ENCODE assay signal across 30 cellular contexts in genomic region chr16:24118126-24118821, GRCh38.
A peak's percentile ranks its signal among the peaks of the same experiment; 100 is the strongest.
DNase-seq lines count a peak whose midpoint lies in the region; ATAC-seq and TF ChIP-seq lines count a peak whose summit lies in the region.
"Had no signal": no experiment of that assay in that cellular context is flagged by ENCODE, and none has a peak within 500 bp of the region (broad histone marks: within the 10 kb centered on the region; RNA-seq: fewer than 3 reads in every experiment).

No MANE protein-coding gene starts in this region.

- no peaks in the 10 kb centered on the region for H3K27me3 ChIP-seq in CD4-positive, CD25-positive, alpha-beta regulatory T cell (ENCODE audit: control insufficient read depth, insufficient read depth, low read length)
- H3K27me3 ChIP-seq in heart right ventricle (peaks cover 0 to 3% (median 0%) of the 10 kb centered on the region in 7 donors), neural progenitor cell (peaks cover 52% of the 10 kb centered on the region), lower lobe of right lung (ENCODE audit: low read depth) (no peaks in the 10 kb centered on the region)
- H3K27me3 ChIP-seq: adrenal gland, BLaER1, spleen had no signal

- H4K20me1 ChIP-seq in neural progenitor cell (ENCODE audit: low read depth) = peaks cover 15% of the 10 kb centered on the region
- H4K20me1 ChIP-seq: BLaER1 had no signal

- H3K27ac ChIP-seq in CD4-positive, CD25-positive, alpha-beta regulatory T cell (ENCODE audit: insufficient read depth, low read length, poor library complexity, severe bottlenecking) = no peak overlapping the region
- peak overlapping the region in 6 of 10 donors; percentile 3 to 70 (median 46) for H3K27ac ChIP-seq in heart right ventricle
- no peak overlapping the region for H3K27ac ChIP-seq in neural progenitor cell
- H3K27ac ChIP-seq in lower lobe of right lung = no peak overlapping the region
- H3K27ac ChIP-seq: adrenal gland, BLaER1, epithelial cell of prostate, HL-60, PC-9, spleen, VCaP had no signal

- 39 to 41% methylated on average over 7 of the region's 7 CpGs for WGBS in heart right ventricle, 2 donors

- no peaks in the 10 kb centered on the region for H3K27me3 Mint-ChIP-seq in CD4-positive, CD25-positive, alpha-beta regulatory T cell
- no peaks in the 10 kb centered on the region for H3K27me3 Mint-ChIP-seq in T-helper 17 cell
- peaks cover 11% of the 10 kb centered on the region for H3K27me3 Mint-ChIP-seq in neural progenitor cell (ENCODE audit: insufficient read depth, low read depth)
- peaks cover 45% of the 10 kb centered on the region for H3K27me3 Mint-ChIP-seq in mesothelial cell of epicardium (ENCODE audit: low read depth)
- H3K27me3 Mint-ChIP-seq: naive thymus-derived CD4-positive, alpha-beta T cell had no signal

- H3K4me1 Mint-ChIP-seq in CD4-positive, CD25-positive, alpha-beta regulatory T cell = peaks cover 0 to 6% (median 3%) of the 10 kb centered on the region in 4 donors
- peaks cover 16% of the 10 kb centered on the region for H3K4me1 Mint-ChIP-seq in T-helper 17 cell
- H3K4me1 Mint-ChIP-seq in neural progenitor cell = peaks cover 9% of the 10 kb centered on the region
- H3K4me1 Mint-ChIP-seq in mesothelial cell of epicardium = no peaks in the 10 kb centered on the region

- peaks cover 0 to 5% (median 2%) of the 10 kb centered on the region in 7 donors for H3K9me3 Mint-ChIP-seq in CD4-positive, CD25-positive, alpha-beta regulatory T cell
- H3K9me3 Mint-ChIP-seq in neural progenitor cell (peaks cover 4% of the 10 kb centered on the region), mesothelial cell of epicardium (peaks cover 4% of the 10 kb centered on the region)
- H3K9me3 Mint-ChIP-seq: naive thymus-derived CD4-positive, alpha-beta T cell had no signal

- peak overlapping the region in 2 of 3 donors; percentile 14 to 80 for H3K27ac Mint-ChIP-seq in CD4-positive, CD25-positive, alpha-beta regulatory T cell
- H3K27ac Mint-ChIP-seq in T-helper 17 cell = peak overlapping the region; percentile 37
- H3K27ac Mint-ChIP-seq in neural progenitor cell = peak overlapping the region; percentile 35
- no peak overlapping the region for H3K27ac Mint-ChIP-seq in mesothelial cell of epicardium
- H3K27ac Mint-ChIP-seq: brain had no signal

- no peak for DNase-seq in CD4-positive, CD25-positive, alpha-beta regulatory T cell
- DNase-seq in T-helper 17 cell = no peak
- peak in 1 of 2 donors; percentile 16 for DNase-seq in heart right ventricle
- DNase-seq in neural progenitor cell (ENCODE audit: low spot score) = no peak
- no peak for DNase-seq in NCI-H345 (lab: John Stamatoyannopoulos, UW)
- no peak for DNase-seq in mesothelial cell of epicardium (ENCODE audit: low spot score in 2 of 2, unreplicated experiment in 2 of 2)
- DNase-seq in lower lobe of right lung = no peak
- DNase-seq: ACHN; activated CD4-positive, alpha-beta T cell treated with anti-CD3 and anti-CD28 coated beads for 48 hours; activated naive CD4-positive, alpha-beta T cell; activated T-cell treated with anti-CD3 and anti-CD28 coated beads, Interleukin-2, amount 50 U/mL, for 48 hours; adrenal gland; Caco-2; DMS79; effector CD4-positive, alpha-beta T cell; glutamatergic neuron; left colon; naive thymus-derived CD4-positive, alpha-beta T cell; NCI-H146; NK-92 treated with Interleukin-12 subunit alpha and Interleukin-12 subunit beta, amount 100 ng/mL, for 24 hours; PC-9; SHP77; spleen; stimulated activated CD4-positive, alpha-beta T cell treated with anti-CD3 and anti-CD28 coated beads, Interleukin-2, amount 100 ng/mL, for 48 hours had no signal

- H3K79me2 ChIP-seq in neural progenitor cell (ENCODE audit: low read depth) = no peaks in the 10 kb centered on the region

- TF ChIP-seq CTCF in heart right ventricle (IDR thresholded peaks at IDR 0.05) (no peak), neural progenitor cell (IDR thresholded peaks at IDR 0.05) (no peak), mesothelial cell of epicardium (IDR thresholded peaks at IDR 0.05; ENCODE audit: unreplicated experiment) (no peak), lower lobe of right lung (IDR thresholded peaks at IDR 0.05) (no peak)

- H3K36me3 ChIP-seq in CD4-positive, CD25-positive, alpha-beta regulatory T cell (ENCODE audit: control insufficient read depth, insufficient read depth, low read length) = peaks cover 33% of the 10 kb centered on the region
- peaks cover 0 to 2% (median 0%) of the 10 kb centered on the region in 9 donors for H3K36me3 ChIP-seq in heart right ventricle
- no peaks in the 10 kb centered on the region for H3K36me3 ChIP-seq in neural progenitor cell
- no peaks in the 10 kb centered on the region for H3K36me3 ChIP-seq in lower lobe of right lung
- H3K36me3 ChIP-seq: adrenal gland, BLaER1 had no signal

- H3K9ac ChIP-seq in neural progenitor cell = no peak overlapping the region
- H3K9ac ChIP-seq: BLaER1 had no signal

- no peaks in the 10 kb centered on the region for H3K9me3 ChIP-seq in CD4-positive, CD25-positive, alpha-beta regulatory T cell (ENCODE audit: control insufficient read depth in 2 of 2, low read length in 2 of 2)
- H3K9me3 ChIP-seq in T-helper 17 cell (ENCODE audit: control insufficient read depth, low read length, poor library complexity, severe bottlenecking) = no peaks in the 10 kb centered on the region
- H3K9me3 ChIP-seq in heart right ventricle = no peaks in the 10 kb centered on the region
- H3K9me3 ChIP-seq in neural progenitor cell (ENCODE audit: low read depth) = no peaks in the 10 kb centered on the region
- H3K9me3 ChIP-seq in lower lobe of right lung = no peaks in the 10 kb centered on the region
- H3K9me3 ChIP-seq: adrenal gland, BLaER1, Caco-2, spleen had no signal

- no peak overlapping the region for H2AFZ ChIP-seq in neural progenitor cell (replicated peaks)
- H2AFZ ChIP-seq: PC-9 had no signal

- no peaks in the 10 kb centered on the region for H3K4me1 ChIP-seq in CD4-positive, CD25-positive, alpha-beta regulatory T cell (ENCODE audit: control insufficient read depth, insufficient read depth, low read length, poor library complexity, severe bottlenecking)
- H3K4me1 ChIP-seq in heart right ventricle = peaks cover 0 to 24% (median 12%) of the 10 kb centered on the region in 9 donors
- H3K4me1 ChIP-seq in neural progenitor cell = peaks cover 4% of the 10 kb centered on the region
- no peaks in the 10 kb centered on the region for H3K4me1 ChIP-seq in lower lobe of right lung
- H3K4me1 ChIP-seq: BLaER1, Caco-2 had no signal

- no peak overlapping the region for H3K4me2 ChIP-seq in neural progenitor cell
- H3K4me2 ChIP-seq: BLaER1, PC-9 had no signal

- intact Hi-C loops in heart right ventricle (cut with DNase I) = no loop called here
- intact Hi-C loops in lower lobe of right lung (cut with DNase I) = no loop called here

- ATAC-seq in CD4-positive, CD25-positive, alpha-beta regulatory T cell (ENCODE audit: low read depth in 2 of 2) = no peak
- ATAC-seq in T-helper 17 cell = no peak
- peak in 7 of 8 donors; percentile 54 to 86 (median 78) for ATAC-seq in heart right ventricle
- ATAC-seq in GM21360 (IDR thresholded peaks at IDR 0.05; ENCODE audit: unreplicated experiment) = no peak
- no peak for ATAC-seq in lower lobe of right lung
- ATAC-seq: left colon; naive thymus-derived CD4-positive, alpha-beta T cell had no signal

- no peak overlapping the region for H3K4me3 Mint-ChIP-seq in CD4-positive, CD25-positive, alpha-beta regulatory T cell
- H3K4me3 Mint-ChIP-seq in T-helper 17 cell = no peak overlapping the region
- H3K4me3 Mint-ChIP-seq in neural progenitor cell = no peak overlapping the region
- H3K4me3 Mint-ChIP-seq in mesothelial cell of epicardium = no peak overlapping the region
- H3K4me3 Mint-ChIP-seq: brain; naive thymus-derived CD4-positive, alpha-beta T cell had no signal

- peaks cover 53% of the 10 kb centered on the region for H3K36me3 Mint-ChIP-seq in CD4-positive, CD25-positive, alpha-beta regulatory T cell
- H3K36me3 Mint-ChIP-seq in T-helper 17 cell (ENCODE audit: low read depth) (peaks cover 15% of the 10 kb centered on the region), neural progenitor cell (no peaks in the 10 kb centered on the region), mesothelial cell of epicardium (no peaks in the 10 kb centered on the region)
- H3K36me3 Mint-ChIP-seq: brain had no signal

- H3K4me3 ChIP-seq in CD4-positive, CD25-positive, alpha-beta regulatory T cell (ENCODE audit: low read depth, low read length) = no peak overlapping the region
- no peak overlapping the region for H3K4me3 ChIP-seq in heart right ventricle
- H3K4me3 ChIP-seq in neural progenitor cell = no peak overlapping the region
- H3K4me3 ChIP-seq in lower lobe of right lung = no peak overlapping the region
- H3K4me3 ChIP-seq: adrenal gland, BLaER1, PC-9, spleen had no signal

- H3F3A ChIP-seq in neural progenitor cell (ENCODE audit: low read depth) = no peaks in the 10 kb centered on the region

Comparison
In these comparisons a context has a peak if more than half of its experiments do, and no peak if none do; other contexts are left out.
1. ATAC-seq: peak in heart right ventricle (7 of 8); none in CD4-positive, CD25-positive, alpha-beta regulatory T cell (0 of 2), T-helper 17 cell (single experiment), GM21360 (single experiment) and lower lobe of right lung (0 of 2).
2. H3K27ac ChIP-seq: peak in heart right ventricle (6 of 10); none in CD4-positive, CD25-positive, alpha-beta regulatory T cell (single experiment), neural progenitor cell (single experiment) and lower lobe of right lung (single experiment).